15 cellular contexts compared by ENCODE assay signal in genomic region chr10:101346177-101346576, GRCh38.
"Had no signal": no experiment of that assay in that cellular context is flagged by ENCODE, and none has a peak within 500 bp of the region (broad histone marks: within the 10 kb centered on the region; RNA-seq: fewer than 3 reads in every experiment).

No MANE protein-coding gene starts in this region.

- DNase-seq: cortex of kidney; dorsolateral prefrontal cortex; effector CD8-positive, alpha-beta T cell; gastrocnemius medialis; heart right ventricle; hypothalamus; left cardiac atrium; left ventricle myocardium inferior; lower lobe of right lung; natural killer cell; right cardiac atrium; stimulated activated CD4-positive, alpha-beta T cell treated with anti-CD3 and anti-CD28 coated beads, Interleukin-2, amount 100 ng/mL, for 48 hours; stimulated activated naive CD4-positive, alpha-beta T cell treated with Interleukin-2 at 50 U/mL for 16 hours; trophoblast cell had no signal

- ATAC-seq: esophagus mucosa, gastrocnemius medialis, heart right ventricle, left cardiac atrium, lower lobe of right lung, natural killer cell, right cardiac atrium had no signal
